ENCODE assay signal across 8 cellular contexts in the genomic region with DNA sequence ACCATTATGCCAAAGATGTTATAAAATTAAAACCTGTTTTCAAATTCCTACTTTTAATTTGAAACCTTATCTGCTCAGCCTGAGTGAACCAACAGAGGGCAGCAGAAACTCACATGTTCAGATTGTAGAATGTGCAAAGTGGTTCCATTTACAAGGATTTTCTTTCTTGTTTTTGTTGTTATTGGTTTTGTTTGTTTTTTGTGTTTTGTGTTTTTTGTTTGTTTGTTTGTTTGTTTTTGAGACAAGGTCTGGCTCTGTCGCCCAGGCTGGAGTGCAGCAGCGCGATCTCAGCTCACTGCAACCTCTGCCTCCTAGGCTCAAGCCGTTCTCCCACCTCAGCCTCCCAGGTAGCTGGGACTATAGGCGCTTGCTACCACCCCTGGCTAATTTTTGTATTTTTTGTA. TPM values are rescaled to one million over a fixed set of nuclear protein-coding genes. Genes with fewer than 3 reads are reported as not detected.
DNase-seq lines count a peak whose midpoint lies in the region; ATAC-seq, FAIRE-seq and TF ChIP-seq lines count a peak whose summit lies in the region.

No MANE protein-coding gene starts in this region.

- H4K5ac ChIP-seq in H1 (ENCODE audit: insufficient read length, low read depth, low read length), result no peak overlapping the region

- H3K4me3 Mint-ChIP-seq in naive thymus-derived CD8-positive, alpha-beta T cell, result no peak overlapping the region

- no peaks in the 10 kb centered on the region for H3K23me2 ChIP-seq in H1 (ENCODE audit: low read depth, low read length)

- no peak overlapping the region for H4K91ac ChIP-seq in H1 (replicated peaks; ENCODE audit: insufficient read length, low read length)

- TF ChIP-seq POLR2A in H1 (IDR thresholded peaks at IDR 0.05; ENCODE audit: control extremely low read depth in 1 of 2, low read depth in 2 of 2, low read length in 2 of 2), result no peak

- H2BK5ac ChIP-seq in H1 (ENCODE audit: low read depth, low read length), result no peak overlapping the region

- POLR2A ChIA-PET in H1 (lab: Charles Lee; ENCODE audit: partially characterized antibody), result interaction anchor here (0.7 to 1.0 kb wide), 2 partner anchors 119 to 156 kb away, joined by 3 read pairs; no protein-coding TSS in a partner anchor
- POLR2A ChIA-PET in naive thymus-derived CD8-positive, alpha-beta T cell (lab: Charles Lee), result no interaction called here

- H3K9me3 ChIP-seq in DOHH2 (ENCODE audit: control insufficient read depth, insufficient read depth, low read length) (no peaks in the 10 kb centered on the region), H1 (ENCODE audit: insufficient read depth in 2 of 2, low read depth in 1 of 2, low read length in 1 of 2) (no peaks in the 10 kb centered on the region)

- peaks cover 0 to 2% (median 0%) of the 10 kb centered on the region in 9 donors for H3K9me3 Mint-ChIP-seq in naive thymus-derived CD8-positive, alpha-beta T cell

- peak; percentile 86 to 90 for TF ChIP-seq RAD21 in H1 (IDR thresholded peaks at IDR 0.05 in 1 of 2, conservative IDR thresholded peaks at IDR 0.05 in 1 of 2; ENCODE audit: low read depth in 2 of 2, low read length in 2 of 2)

- H3K23ac ChIP-seq in H1 (ENCODE audit: insufficient read length), result no peak overlapping the region

- H3K27ac ChIP-seq in DOHH2 (ENCODE audit: low read depth, low read length) (no peak overlapping the region), H1 (ENCODE audit: low read depth, low read length) (no peak overlapping the region)

- no peak overlapping the region for H2AK5ac ChIP-seq in H1 (ENCODE audit: low read depth, low read length)

- peaks cover 0 to 8% (median 2%) of the 10 kb centered on the region in 3 donors for H3K36me3 Mint-ChIP-seq in naive thymus-derived CD8-positive, alpha-beta T cell

- no peak overlapping the region for H3K9ac ChIP-seq in H1 (replicated peaks in 1 of 4; ENCODE audit: extremely low read depth in 1 of 4, low read depth in 3 of 4, low read length in 3 of 4)

- whole genome bisulfite sequencing in H1 (ENCODE audit: extremely low coverage in 1 of 2, insufficient coverage in 1 of 2, insufficient read length in 1 of 2, insufficient replicate concordance in 2 of 2, low coverage in 1 of 2, low lambda C conversion rate in 2 of 2, missing lambda C conversion rate in 1 of 2), 2 experiments, result 75% methylated on average over 5 of the region's 5 CpGs; no CpG with 5 or more reads in 1 of the 2 experiments

- H3K18ac ChIP-seq in H1 (ENCODE audit: extremely low read depth, low read length), result no peak overlapping the region

- H3F3A ChIP-seq in DOHH2 (ENCODE audit: control insufficient read depth, insufficient read depth), result no peaks in the 10 kb centered on the region

- H3K56ac ChIP-seq in H1 (replicated peaks; ENCODE audit: insufficient read length, low read depth, low read length), result no peak overlapping the region

- no peaks in the 10 kb centered on the region for H3K4me1 Mint-ChIP-seq in naive thymus-derived CD8-positive, alpha-beta T cell

- intact Hi-C loops in posterior vena cava (cut with DNase I), result loop anchor here (5.0 to 10.0 kb wide), 2 partner anchors 118 to 121 kb away; no protein-coding TSS in a partner anchor

- H3K36me3 ChIP-seq in DOHH2 (ENCODE audit: control insufficient read depth, low read length), result no peaks in the 10 kb centered on the region
- H3K36me3 ChIP-seq in H1 (ENCODE audit: control insufficient read depth in 2 of 4, insufficient read depth in 4 of 4, low read length in 3 of 4), result no peaks in the 10 kb centered on the region

- FAIRE-seq in HTR-8/SVneo (lab: Jason Lieb, UNC), result peak; percentile 94
- peak; percentile 73 for FAIRE-seq in H1 (lab: Jason Lieb, UNC)

- no peak for TF ChIP-seq EP300 in H1 (IDR thresholded peaks at IDR 0.05; ENCODE audit: borderline replicate concordance in 1 of 2, low read depth in 2 of 2, low read length in 2 of 2)

- no peaks in the 10 kb centered on the region for H3K4me1 ChIP-seq in DOHH2 (ENCODE audit: control insufficient read depth, low read length)
- no peaks in the 10 kb centered on the region for H3K4me1 ChIP-seq in H1 (replicated peaks in 1 of 4; ENCODE audit: control insufficient read depth in 3 of 4, insufficient read depth in 4 of 4, low read length in 3 of 4)

- H3K79me2 ChIP-seq in DOHH2 (ENCODE audit: control insufficient read depth, low read length) (no peaks in the 10 kb centered on the region), H1 (ENCODE audit: control insufficient read depth in 1 of 2, insufficient read depth in 2 of 2, low read length in 2 of 2) (no peaks in the 10 kb centered on the region)

- no peak overlapping the region for H2AFZ ChIP-seq in H1 (ENCODE audit: low read length)

- TF ChIP-seq CTCF in DOHH2 (IDR thresholded peaks at IDR 0.05; ENCODE audit: low read depth, low read length, poor library complexity, severe bottlenecking), result peak; percentile 81
- TF ChIP-seq CTCF in H1 (IDR thresholded peaks at IDR 0.05; ENCODE audit: control extremely low read depth in 1 of 3, insufficient read depth in 1 of 3, low read depth in 1 of 3, low read length in 3 of 3), result peak in 2 of 3 experiments; percentile 68 to 80; a peak in 2 of 4 replicates

- H3K27ac Mint-ChIP-seq in naive thymus-derived CD8-positive, alpha-beta T cell, result no peak overlapping the region

- H2BK12ac ChIP-seq in H1 (ENCODE audit: low read depth, low read length), result no peak overlapping the region

- CTCF ChIA-PET in H1 (lab: Charles Lee; ENCODE audit: partially characterized antibody), result interaction anchor here (0.5 to 5.5 kb wide), 31 partner anchors 9 to 482 kb away, joined by 3 to 61 read pairs (median 4); a partner anchor contains a TSS

- no peaks in the 10 kb centered on the region for H3K27me3 Mint-ChIP-seq in naive thymus-derived CD8-positive, alpha-beta T cell

- H3K4me2 ChIP-seq in DOHH2 (ENCODE audit: low read length), result no peak overlapping the region
- H3K4me2 ChIP-seq in H1 (ENCODE audit: insufficient read depth in 1 of 2, low read depth in 2 of 2, low read length in 2 of 2), result no peak overlapping the region

- H3K27me3 ChIP-seq in DOHH2 (ENCODE audit: control insufficient read depth, low read length) (no peaks in the 10 kb centered on the region), H1 (replicated peaks in 1 of 4; ENCODE audit: control insufficient read depth in 3 of 4, extremely low read depth in 1 of 4, insufficient read depth in 3 of 4, low read length in 3 of 4) (no peaks in the 10 kb centered on the region)

- no peak overlapping the region for H2BK20ac ChIP-seq in H1 (ENCODE audit: low read length)

- H4K20me1 ChIP-seq in DOHH2 (ENCODE audit: control insufficient read depth, insufficient read depth, low read depth, low read length), result no peaks in the 10 kb centered on the region
- no peaks in the 10 kb centered on the region for H4K20me1 ChIP-seq in H1 (replicated peaks in 1 of 2; ENCODE audit: control insufficient read depth in 1 of 2, insufficient read depth in 2 of 2, low read length in 2 of 2)

- H2BK15ac ChIP-seq in H1 (ENCODE audit: low read length), result no peak overlapping the region

- no peaks in the 10 kb centered on the region for H3K9me2 ChIP-seq in DOHH2 (replicated peaks; ENCODE audit: control insufficient read depth, low read length)

- ATAC-seq in SK-N-SH treated with all-trans-retinoic acid at 6 μM for 48 hours (peak; percentile 83), GM21390 (IDR thresholded peaks at IDR 0.05; ENCODE audit: unreplicated experiment) (no peak), GM19324 (IDR thresholded peaks at IDR 0.05; ENCODE audit: low FRiP score, unreplicated experiment) (no peak)
- ATAC-seq in naive thymus-derived CD8-positive, alpha-beta T cell, result no peak

- H2BK120ac ChIP-seq in H1 (replicated peaks; ENCODE audit: low read depth, low read length), result no peak overlapping the region

- DNase-seq in HTR-8/SVneo (ENCODE audit: insufficient read length, low spot score) (peak; percentile 83), H1 (ENCODE audit: low read depth in 1 of 2, low spot score in 2 of 2) (no peak), posterior vena cava (ENCODE audit: low spot score) (no peak)
- peak in 8 of 10 donors; percentile 3 to 62 (median 28) for DNase-seq in naive thymus-derived CD8-positive, alpha-beta T cell

- no peaks in the 10 kb centered on the region for H3K79me1 ChIP-seq in H1 (ENCODE audit: low read depth, low read length)

- H4K8ac ChIP-seq in H1 (ENCODE audit: extremely low read depth, insufficient read depth, low read length), result no peak overlapping the region

- H3K4me3 ChIP-seq in DOHH2 (ENCODE audit: low read length) (no peak overlapping the region), H1 (ENCODE audit: extremely low read depth in 1 of 4, insufficient read depth in 2 of 4, low read depth in 3 of 4, low read length in 4 of 4) (no peak overlapping the region)

- H3K14ac ChIP-seq in H1 (ENCODE audit: insufficient read length), result no peak overlapping the region

- no peak overlapping the region for H3K4ac ChIP-seq in H1 (replicated peaks; ENCODE audit: insufficient read length, low read depth, low read length)

RNA-seq across cellular contexts. Expression of a gene that starts 22.8 kb away (rescaled TPM):
- not detected in 2 replicates for total RNA-seq in H1 (2021; fragmentation: NEBNext Ultra II Directional; extraction: Animal tissue kit (Norgen Biotek cat#: 25700))
- not detected in 2 replicates for polyA plus RNA-seq in H1 (2011; rRNA removed)
- polyA plus RNA-seq in H1 (2011; cell fraction: cytosol; rRNA removed), result not detected
- 0.07 TPM for polyA plus RNA-seq in H1 (2011; cell fraction: nucleus; rRNA removed)
- polyA plus RNA-seq in H1 (2012, experiment 1 of 2), result not detected in 4 replicates
- not detected for polyA plus RNA-seq in H1 (2012, experiment 2 of 2)
- 0.47 TPM for polyA plus RNA-seq in H1 (2013, experiment 1 of 2)
- 0.46 TPM for polyA plus RNA-seq in H1 (2013, experiment 2 of 2)
- 0.10 and 0.13 TPM in 2 replicates for polyA minus RNA-seq in H1 (2011; rRNA and poly(A)+ RNA removed)
- polyA minus RNA-seq in H1 (2011; cell fraction: cytosol; rRNA and poly(A)+ RNA removed), result not detected
- polyA minus RNA-seq in H1 (2011; cell fraction: nucleus; rRNA and poly(A)+ RNA removed), result not detected
- not detected for total RNA-seq in naive thymus-derived CD8-positive, alpha-beta T cell
- under 1 TPM in 1 of 3 donors, not detected in 2; 0.13 TPM for polyA plus RNA-seq in naive thymus-derived CD8-positive, alpha-beta T cell
- not detected for total RNA-seq in posterior vena cava

Comparison
In these comparisons a context has a peak if more than half of its experiments do, and no peak if none do; other contexts are left out.
1. DNase-seq: peak in HTR-8/SVneo (single experiment) and naive thymus-derived CD8-positive, alpha-beta T cell (8 of 10); none in H1 (0 of 2) and posterior vena cava (single experiment).